In genomic region chr11:36356201-36356600, GRCh38 we compare ENCODE assay signal across 8 cellular contexts.
DNase-seq lines count a peak whose midpoint lies in the region; ATAC-seq and TF ChIP-seq lines count a peak whose summit lies in the region.

No MANE protein-coding gene starts in this region.

- peak; percentile 61 to 63 for DNase-seq in Kasumi-1 (lab: John Stamatoyannopoulos, UW)
- DNase-seq in medulla oblongata (ENCODE audit: extremely low spot score), result peak; percentile 71
- DNase-seq in NCI-H1694 treated with DMSO at 0.1 percent for 48 hours (lab: John Stamatoyannopoulos, UW), result no peak
- DNase-seq in psoas muscle, result no peak
- no peak for DNase-seq in HuH-7.5 (ENCODE audit: low spot score)
- DNase-seq in DMS 273 treated with DMSO at 0.1 percent for 48 hours (lab: John Stamatoyannopoulos, UW), result no peak

- no peaks in the 10 kb centered on the region for H3K27me3 ChIP-seq in psoas muscle (ENCODE audit: insufficient read depth in 3 of 3, low read length in 2 of 3)

- no peak overlapping the region for H3K4me3 ChIP-seq in psoas muscle

- no peak for TF ChIP-seq CTCF in psoas muscle (IDR thresholded peaks at IDR 0.05)

- 78 to 88% (median 82%) methylated on average over 2 of the region's 2 CpGs for WGBS in psoas muscle, 3 donors

- H3K9me3 ChIP-seq in psoas muscle, result no peaks in the 10 kb centered on the region

- ATAC-seq in GM18858 (IDR thresholded peaks at IDR 0.05; ENCODE audit: unreplicated experiment) (peak; percentile 49), GM21737 (IDR thresholded peaks at IDR 0.05; ENCODE audit: unreplicated experiment) (peak; percentile 62), psoas muscle (no peak)

- intact Hi-C loops in psoas muscle (cut with DNase I), result no loop called here

- H3K27ac ChIP-seq in psoas muscle, result no peak overlapping the region

- H3K4me1 ChIP-seq in psoas muscle, result no peaks in the 10 kb centered on the region

- no peaks in the 10 kb centered on the region for H3K36me3 ChIP-seq in psoas muscle (ENCODE audit: insufficient read depth in 1 of 2, low read depth in 1 of 2)

Comparison
In these comparisons a context has a peak if more than half of its experiments do, and no peak if none do; other contexts are left out.
1. ATAC-seq: peak in GM18858 (single experiment) and GM21737 (single experiment); none in psoas muscle (0 of 4).
2. DNase-seq: peak in Kasumi-1 (2 of 2) and medulla oblongata (single experiment); none in NCI-H1694 treated with DMSO at 0.1 percent for 48 hours (single experiment), psoas muscle (0 of 2), HuH-7.5 (single experiment) and DMS 273 treated with DMSO at 0.1 percent for 48 hours (single experiment).